Comparison of ENCODE assay signal across 11 cellular contexts in genomic region chr1:245888809-245889208, GRCh38.
DNase-seq lines count a peak whose midpoint lies in the region; ATAC-seq, FAIRE-seq and TF ChIP-seq lines count a peak whose summit lies in the region.
"Had no signal": no experiment of that assay in that cellular context is flagged by ENCODE, and none has a peak within 500 bp of the region (broad histone marks: within the 10 kb centered on the region; RNA-seq: fewer than 3 reads in every experiment).

No MANE protein-coding gene starts in this region.

- no peak overlapping the region for H2AFZ ChIP-seq in DND-41 (ENCODE audit: low read depth, low read length)

- DNase-seq in DND-41 (no peak), WTC11 (ENCODE audit: low spot score) (peak; percentile 21), left lobe of liver (ENCODE audit: low spot score) (no peak), RCC 7860 (ENCODE audit: low spot score) (no peak), WERI-Rb-1 (no peak), pancreas (no peak)
- DNase-seq: aorta had no signal

- H3K9me3 Mint-ChIP-seq in WTC11: peaks cover 42% of the 10 kb centered on the region

- H3K4me3 ChIP-seq in DND-41 (ENCODE audit: low read depth in 1 of 2, low read length in 2 of 2) (no peak overlapping the region), WERI-Rb-1 (ENCODE audit: low read depth, low read length) (no peak overlapping the region), pancreas (no peak overlapping the region)
- H3K4me3 ChIP-seq: skin epidermis had no signal

- CTCF ChIA-PET in WTC11 (lab: Charles Lee): interaction anchor here (0.6 to 1.9 kb wide), 65 partner anchors 8 to 795 kb away, joined by 3 to 29 read pairs (median 4); no protein-coding TSS in a partner anchor

- peak; percentile 42 for TF ChIP-seq CTCF in DND-41 (IDR thresholded peaks at IDR 0.05; ENCODE audit: borderline replicate concordance, extremely low read depth, low read length, poor library complexity, severe bottlenecking)
- TF ChIP-seq CTCF in WTC11 (IDR thresholded peaks at IDR 0.05): no peak
- no peak for TF ChIP-seq CTCF in WERI-Rb-1 (IDR thresholded peaks at IDR 0.05; ENCODE audit: low read depth, low read length)
- TF ChIP-seq CTCF in pancreas (IDR thresholded peaks at IDR 0.05): no peak

- H3K36me3 ChIP-seq in DND-41 (ENCODE audit: insufficient read depth, low read length): no peaks in the 10 kb centered on the region
- no peaks in the 10 kb centered on the region for H3K36me3 ChIP-seq in WERI-Rb-1
- no peaks in the 10 kb centered on the region for H3K36me3 ChIP-seq in pancreas

- H3K4me1 Mint-ChIP-seq in WTC11: peaks cover 3% of the 10 kb centered on the region; the same call in 1 of the 2 replicates

- no peaks in the 10 kb centered on the region for H3K27me3 ChIP-seq in DND-41 (ENCODE audit: insufficient read depth, low read length, poor library complexity)
- no peaks in the 10 kb centered on the region for H3K27me3 ChIP-seq in WERI-Rb-1 (ENCODE audit: insufficient read depth, low read depth, severe bottlenecking)
- H3K27me3 ChIP-seq in pancreas: no peaks in the 10 kb centered on the region

- no peaks in the 10 kb centered on the region for H3K79me2 ChIP-seq in DND-41 (ENCODE audit: insufficient read depth, low read length)

- no peaks in the 10 kb centered on the region for H4K20me1 ChIP-seq in DND-41 (ENCODE audit: insufficient read depth, low read length)

- no peak overlapping the region for H3K4me3 Mint-ChIP-seq in WTC11

- no peak overlapping the region for H3K9ac ChIP-seq in DND-41 (ENCODE audit: low read depth, low read length)

- no peak overlapping the region for H3K27ac ChIP-seq in DND-41 (ENCODE audit: low read length)
- H3K27ac ChIP-seq in WERI-Rb-1: no peak overlapping the region
- H3K27ac ChIP-seq in pancreas: no peak overlapping the region
- H3K27ac ChIP-seq: skin epidermis had no signal

- no peak overlapping the region for H3K27ac Mint-ChIP-seq in WTC11

- FAIRE-seq in RCC 7860 (lab: Jason Lieb, UNC): no peak
- FAIRE-seq in pancreas (lab: Jason Lieb, UNC): no peak

- TF ChIP-seq RAD21 in Ishikawa (IDR thresholded peaks at IDR 0.05; ENCODE audit: low read depth): peak; percentile 40; the same call in 1 of the 2 replicates

- POLR2A ChIA-PET in WTC11 (lab: Charles Lee): interaction anchor here (0.6 kb wide), 1 partner anchor 520 kb away, joined by 4 read pairs; no protein-coding TSS in a partner anchor

- no peak overlapping the region for H3K4me2 ChIP-seq in DND-41 (ENCODE audit: insufficient read depth, low read length)

- peaks cover 3% of the 10 kb centered on the region; the same call in 1 of the 2 replicates for H3K27me3 Mint-ChIP-seq in WTC11 (ENCODE audit: low read depth)

- intact Hi-C loops in pancreas (cut with DNase I): no loop called here

- H3K9me3 ChIP-seq in DND-41 (ENCODE audit: insufficient read depth, low read length, severe bottlenecking) (peaks cover 3% of the 10 kb centered on the region), WERI-Rb-1 (ENCODE audit: severe bottlenecking) (no peaks in the 10 kb centered on the region), pancreas (no peaks in the 10 kb centered on the region)

- H3K4me1 ChIP-seq in DND-41 (ENCODE audit: insufficient read depth, low read length): no peaks in the 10 kb centered on the region
- no peaks in the 10 kb centered on the region for H3K4me1 ChIP-seq in pancreas

- peaks cover 19% of the 10 kb centered on the region for H3K36me3 Mint-ChIP-seq in WTC11

- no peak for TF ChIP-seq EP300 in Ishikawa (IDR thresholded peaks at IDR 0.05; ENCODE audit: borderline replicate concordance)

- 63 to 69% methylated on average over 2 of the region's 2 CpGs for WGBS in pancreas, 2 donors

- no peak for ATAC-seq in DND-41 (ENCODE audit: insufficient read depth, low read depth)
- peak; percentile 90 for ATAC-seq in WTC11
- ATAC-seq in left lobe of liver: peak; percentile 97
- ATAC-seq in GM21717 (IDR thresholded peaks at IDR 0.05; ENCODE audit: unreplicated experiment): no peak
- no peak for ATAC-seq in pancreas
- ATAC-seq: Right ventricle myocardium inferior had no signal

TF ChIP-seq in Ishikawa, 13 proteins besides CTCF, POLR2A, EP300 and RAD21 (continues in another document):
- TF ChIP-seq CEBPB (IDR thresholded peaks at IDR 0.05) (0 out of 2 replicates have a peak, but pooled peaks have one; percentile 7), NFIC (IDR thresholded peaks at IDR 0.05) (no peak), YY1 (IDR thresholded peaks at IDR 0.05; ENCODE audit: low read depth) (no peak), REST (IDR thresholded peaks at IDR 0.05; ENCODE audit: low read depth) (no peak), USF1 (IDR thresholded peaks at IDR 0.05) (no peak), MAX (IDR thresholded peaks at IDR 0.05) (no peak), TEAD4 (IDR thresholded peaks at IDR 0.05) (no peak)

TF ChIP-seq in WTC11, 78 proteins besides CTCF, POLR2A, EP300 and RAD21:
- TF ChIP-seq MAX (CRISPR knock-in tag; IDR thresholded peaks at IDR 0.05): no peak
- no peak for TF ChIP-seq PRRX2 (CRISPR knock-in tag; IDR thresholded peaks at IDR 0.05)
- TF ChIP-seq ARID4B (CRISPR knock-in tag; IDR thresholded peaks at IDR 0.05; ENCODE audit: borderline replicate concordance): no peak
- no peak for TF ChIP-seq NFE2L1 (CRISPR knock-in tag; IDR thresholded peaks at IDR 0.05)
- no peak for TF ChIP-seq FOXP4 (CRISPR knock-in tag; IDR thresholded peaks at IDR 0.05)
- TF ChIP-seq GABPB1 (CRISPR knock-in tag; IDR thresholded peaks at IDR 0.05): no peak
TF ChIP-seq in WTC11: peak in this region for 0.

Comparison
In these comparisons a context has a peak if more than half of its experiments do, and no peak if none do; other contexts are left out.
1. ATAC-seq: peak in WTC11 (single experiment) and left lobe of liver (single experiment); none in DND-41 (single experiment), GM21717 (single experiment) and pancreas (0 of 4).